1 cellular context compared by ENCODE assay signal in the genomic region with DNA sequence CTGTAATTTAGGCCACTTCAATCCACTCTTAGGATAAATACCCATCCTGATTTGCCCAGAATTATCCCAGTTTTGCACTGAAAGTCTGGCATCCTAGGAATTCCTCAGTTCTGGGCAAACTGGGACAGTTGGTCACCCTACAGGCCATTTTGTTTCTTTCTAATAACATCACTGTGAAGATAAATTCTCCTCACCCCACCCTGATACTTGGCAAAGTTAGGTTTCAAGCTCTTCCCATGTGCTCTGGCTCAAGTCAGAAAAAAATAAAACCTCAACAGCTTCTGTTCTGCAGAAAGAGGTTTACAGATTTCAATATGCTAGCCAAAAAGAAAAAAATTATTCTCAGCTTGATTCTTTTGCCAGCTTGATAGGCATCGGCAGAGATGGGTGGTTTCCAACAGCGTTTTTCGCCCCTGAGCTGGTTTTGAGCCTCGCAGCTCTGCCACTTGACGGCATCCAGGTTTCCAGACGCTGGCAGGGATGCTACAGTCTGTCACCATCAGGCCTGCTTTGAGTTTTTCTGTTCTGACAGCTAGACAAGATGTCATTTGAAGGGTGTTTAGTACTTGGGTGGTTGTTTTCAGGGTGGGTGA.
TF ChIP-seq lines count a peak whose summit lies in the region.

No MANE protein-coding gene starts in this region.

TF ChIP-seq in SK-N-SH, 30 proteins besides CTCF, POLR2A, EP300 and RAD21 (continued from another document):
- TF ChIP-seq NRF1 (IDR thresholded peaks at IDR 0.05; ENCODE audit: low read depth, low read length) (no peak), RCOR1 (IDR thresholded peaks at IDR 0.05; ENCODE audit: low read length) (peak; percentile 72; the same call in 1 of the 2 replicates), MEF2A (IDR thresholded peaks at IDR 0.05; ENCODE audit: borderline replicate concordance, low read depth) (no peak), PBX3 (IDR thresholded peaks at IDR 0.05) (peak; percentile 63)
